ENCODE assay signal across 1 cellular context in the genomic region with DNA sequence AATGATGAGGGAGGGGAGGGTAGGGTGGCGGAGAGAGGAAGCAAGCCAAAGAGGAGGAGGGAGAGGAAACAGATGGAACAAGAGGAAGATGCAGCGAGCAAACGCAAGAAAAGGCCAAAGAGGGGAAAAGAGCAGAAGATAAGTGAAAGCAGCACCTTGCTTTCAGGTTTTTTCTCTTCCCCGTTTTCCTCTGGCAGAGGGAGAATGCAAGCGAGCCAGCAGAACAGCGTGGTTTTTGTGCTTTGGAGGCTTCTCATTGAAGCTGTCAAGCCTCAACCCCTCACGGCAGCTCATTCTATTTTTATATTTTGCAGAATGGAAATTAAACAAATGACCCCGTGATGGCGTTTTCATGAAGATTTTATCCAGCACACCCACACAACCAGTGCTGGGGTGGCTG.
TF ChIP-seq lines count a peak whose summit lies in the region.

No MANE protein-coding gene starts in this region.

TF ChIP-seq in GM23338, 12 proteins besides CTCF, POLR2A, EP300 and RAD21:
- TF ChIP-seq, protein P1, sequence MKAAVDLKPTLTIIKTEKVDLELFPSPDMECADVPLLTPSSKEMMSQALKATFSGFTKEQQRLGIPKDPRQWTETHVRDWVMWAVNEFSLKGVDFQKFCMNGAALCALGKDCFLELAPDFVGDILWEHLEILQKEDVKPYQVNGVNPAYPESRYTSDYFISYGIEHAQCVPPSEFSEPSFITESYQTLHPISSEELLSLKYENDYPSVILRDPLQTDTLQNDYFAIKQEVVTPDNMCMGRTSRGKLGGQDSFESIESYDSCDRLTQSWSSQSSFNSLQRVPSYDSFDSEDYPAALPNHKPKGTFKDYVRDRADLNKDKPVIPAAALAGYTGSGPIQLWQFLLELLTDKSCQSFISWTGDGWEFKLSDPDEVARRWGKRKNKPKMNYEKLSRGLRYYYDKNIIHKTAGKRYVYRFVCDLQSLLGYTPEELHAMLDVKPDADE (IDR thresholded peaks at IDR 0.05) = no peak
- TF ChIP-seq POLR2AphosphoS5 (IDR thresholded peaks at IDR 0.05; ENCODE audit: low read depth) (no peak), ZNF331 (CRISPR knock-in tag; IDR thresholded peaks at IDR 0.05; ENCODE audit: low read depth) (no peak), STAT1 (IDR thresholded peaks at IDR 0.05; ENCODE audit: unreplicated experiment) (no peak), EZH2 (IDR thresholded peaks at IDR 0.05; ENCODE audit: low read depth, unreplicated experiment) (no peak), NANOG (IDR thresholded peaks at IDR 0.05; ENCODE audit: borderline replicate concordance) (no peak), ZNF462 (CRISPR knock-in tag; IDR thresholded peaks at IDR 0.05) (no peak), EZH2phosphoT487 (IDR thresholded peaks at IDR 0.05; ENCODE audit: unreplicated experiment) (no peak), CREB1 (CRISPR knock-in tag; IDR thresholded peaks at IDR 0.05; ENCODE audit: low read depth) (no peak), JUNB (IDR thresholded peaks at IDR 0.05; ENCODE audit: unreplicated experiment) (no peak)
